2 cellular contexts compared by ENCODE assay signal in the genomic region with DNA sequence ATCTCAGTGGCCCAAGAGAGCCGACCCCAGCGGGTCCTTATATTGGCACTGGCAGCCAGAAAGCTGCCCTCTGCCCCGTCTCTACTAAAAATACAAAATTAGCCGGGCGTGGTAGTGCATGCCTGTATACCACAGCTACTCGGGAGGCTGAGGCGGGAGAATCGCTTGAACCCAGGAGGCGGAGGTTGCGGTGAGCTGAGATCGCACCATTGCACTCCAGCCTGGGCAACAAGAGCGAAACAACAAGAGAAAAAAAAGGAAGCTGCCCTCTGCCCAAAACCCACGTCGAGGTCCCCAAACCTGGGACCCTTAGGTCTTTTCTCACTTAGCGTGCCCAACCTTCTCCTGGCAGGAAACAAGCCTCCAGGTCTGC.
DNase-seq lines count a peak whose midpoint lies in the region; TF ChIP-seq lines count a peak whose summit lies in the region.
"Not testable (repeated sequence)": the region's sequence is repeated elsewhere in the genome, so short reads cannot be mapped to it uniquely, and the experiment has no call there.

No MANE protein-coding gene starts in this region.

- not testable (repeated sequence) for TF ChIP-seq CTCF in HFF-Myc (IDR thresholded peaks at IDR 0.05; ENCODE audit: low read depth, low read length, missing control alignments)

- H3K4me3 ChIP-seq in HFF-Myc (replicated peaks; ENCODE audit: low read depth, low read length): peak overlapping the region; percentile 78
- H3K4me3 ChIP-seq in iPS-18a (ENCODE audit: low read length): peak overlapping the region; percentile 72

- not testable (repeated sequence) for H3K36me3 ChIP-seq in iPS-18a (ENCODE audit: control insufficient read depth, low read depth, low read length)

- H3K9ac ChIP-seq in iPS-18a (ENCODE audit: low read length): not testable (repeated sequence)

- not testable (repeated sequence) for H3K4me1 ChIP-seq in iPS-18a (ENCODE audit: control insufficient read depth, low read depth, low read length)

- not testable (repeated sequence) for DNase-seq in HFF-Myc (ENCODE audit: extremely low read depth, low read depth)

- not testable (repeated sequence) for H3K9me3 ChIP-seq in iPS-18a (ENCODE audit: control insufficient read depth, low read depth, low read length)

- not testable (repeated sequence) for H3K27me3 ChIP-seq in iPS-18a (ENCODE audit: control insufficient read depth, insufficient read depth, low read length)

- H3K27ac ChIP-seq in iPS-18a (ENCODE audit: low read length): not testable (repeated sequence)
